ENCODE assay signal across 30 cellular contexts in the genomic region with DNA sequence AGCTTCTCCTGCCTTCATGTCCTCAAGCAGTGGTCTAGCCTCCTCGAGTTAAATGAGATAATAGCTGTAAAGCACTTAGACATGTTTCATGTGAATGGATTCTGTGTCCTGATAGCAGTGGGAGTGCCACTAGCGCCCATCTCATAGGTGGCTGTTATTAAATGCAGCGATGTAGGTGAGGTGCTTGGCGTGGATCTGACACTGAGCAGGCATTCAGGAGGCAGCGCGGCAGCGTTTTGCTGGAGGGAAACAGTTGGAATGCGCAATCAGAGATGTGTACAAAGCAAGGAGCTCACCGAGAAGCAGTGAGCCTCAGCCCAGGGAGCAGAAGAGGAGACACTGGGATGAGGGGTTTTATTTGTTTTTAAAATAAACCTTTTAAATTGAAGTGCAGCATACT.
DNase-seq lines count a peak whose midpoint lies in the region; ATAC-seq and TF ChIP-seq lines count a peak whose summit lies in the region.
"Had no signal": no experiment of that assay in that cellular context is flagged by ENCODE, and none has a peak within 500 bp of the region (broad histone marks: within the 10 kb centered on the region; RNA-seq: fewer than 3 reads in every experiment).

No MANE protein-coding gene starts in this region.

- peak overlapping the region; percentile 92 to 93 for H3K27ac Mint-ChIP-seq in natural killer cell
- H3K27ac Mint-ChIP-seq in stimulated activated naive B cell treated with anti-CD40 and anti-IgM and Interleukin-4, amounts not matched to agents 10 μg/mL and 1 μg/mL and 100 μg/mL, for 72 hours, result no peak overlapping the region
- H3K27ac Mint-ChIP-seq: activated CD8-positive, alpha-beta memory T cell treated with anti-CD3 and anti-CD28 coated beads, Interleukin-2, amount 10 ng/mL, durations not matched to agents 7 days and 5 days; activated T-helper 1 cell treated with anti-CD3 and anti-CD28 coated beads, Interleukin-12 subunit alpha, Interleukin-12 subunit beta, Interleukin-2, Interleukin-4 antibody, amounts not matched to agents 30 ng/mL and 10 ng/mL and 1 ng/mL, durations not matched to agents 14 hours and 24 hours and 36 hours; H9; T-helper 1 cell treated with Interleukin-12 subunit alpha and Interleukin-12 subunit beta and Interleukin-4 antibody, amounts not matched to agents 30 μg/mL and 1 μg/mL, for 36 hours had no signal

- H3K4me1 ChIP-seq in heart left ventricle (peaks cover 9 to 97% (median 67%) of the 10 kb centered on the region in 12 donors), right atrium auricular region (peaks cover 0 to 82% of the 10 kb centered on the region in 2 donors), PC-9 (replicated peaks; ENCODE audit: insufficient read depth) (peaks cover 56% of the 10 kb centered on the region), stomach (peaks cover 33 to 94% (median 69%) of the 10 kb centered on the region in 4 donors)
- H3K4me1 ChIP-seq: Caco-2, colonic mucosa had no signal

- peak overlapping the region in 10 of 12 donors; percentile 25 to 99 (median 83) for H3K27ac ChIP-seq in heart left ventricle
- no peak overlapping the region for H3K27ac ChIP-seq in right atrium auricular region
- peak overlapping the region; percentile 65 for H3K27ac ChIP-seq in PC-9
- H3K27ac ChIP-seq in stomach, result peak overlapping the region in 3 of 5 donors; percentile 7 to 65 (median 59)
- H3K27ac ChIP-seq: colonic mucosa had no signal

- H3K4me3 Mint-ChIP-seq in natural killer cell, result no peak overlapping the region
- no peak overlapping the region for H3K4me3 Mint-ChIP-seq in stimulated activated naive B cell treated with anti-CD40 and anti-IgM and Interleukin-4, amounts not matched to agents 10 μg/mL and 1 μg/mL and 100 μg/mL, for 72 hours
- H3K4me3 Mint-ChIP-seq: activated CD8-positive, alpha-beta memory T cell treated with anti-CD3 and anti-CD28 coated beads, Interleukin-2, amount 10 ng/mL, durations not matched to agents 7 days and 5 days; activated T-helper 1 cell treated with anti-CD3 and anti-CD28 coated beads, Interleukin-12 subunit alpha, Interleukin-12 subunit beta, Interleukin-2, Interleukin-4 antibody, amounts not matched to agents 30 ng/mL and 10 ng/mL and 1 ng/mL, durations not matched to agents 14 hours and 24 hours and 36 hours; H9; T-helper 1 cell treated with Interleukin-12 subunit alpha and Interleukin-12 subunit beta and Interleukin-4 antibody, amounts not matched to agents 30 μg/mL and 1 μg/mL, for 36 hours had no signal

- intact Hi-C loops in heart left ventricle (cut with DNase I) (loop anchor here in 2 of 10 donors (5.0 to 10.0 kb wide), 2 partner anchors 45 to 58 kb away; no protein-coding TSS in a partner anchor), PC-9 (cut with micrococcal nuclease; ENCODE audit: unreplicated experiment) (no loop called here), natural killer cell (cut with micrococcal nuclease) (loop anchor here (10.0 kb wide), 1 partner anchor 815 kb away; the partner anchor contains the start of gene AKNA), stomach (cut with DNase I; ENCODE audit: low total_unique reads) (loop anchor here (10.0 kb wide), 1 partner anchor 105 kb away; the partner anchor contains the start of gene RGS3)

- no TSS peak for BruUV-seq in PC-9 (replicated peaks; lab: Mats Ljungman, UMichigan)

- DNase-seq in heart left ventricle (peak in 2 of 5 donors; percentile 3 to 51), right atrium auricular region (ENCODE audit: low spot score) (no peak), PC-9 (no peak), natural killer cell (no peak), stomach (no peak), NCI-H2196 treated with DMSO at 0.1 percent for 48 hours (lab: John Stamatoyannopoulos, UW; ENCODE audit: unreplicated experiment) (no peak), pons (ENCODE audit: low spot score) (no peak)
- DNase-seq in stimulated activated naive B cell treated with anti-CD40 and anti-IgM and Interleukin-4, amounts not matched to agents 10 μg/mL and 1 μg/mL and 100 μg/mL, for 72 hours, result no peak
- DNase-seq: activated CD4-positive, alpha-beta T cell treated with anti-CD3 and anti-CD28 coated beads for 48 hours; activated CD8-positive, alpha-beta memory T cell treated with anti-CD3 and anti-CD28 coated beads, Interleukin-2, amount 10 ng/mL, durations not matched to agents 7 days and 5 days; activated naive CD4-positive, alpha-beta T cell treated with anti-CD3 and anti-CD28 coated beads, Interleukin-2, amount 50 U/mL, for 16 hours; colonic mucosa; DMS79; effector CD8-positive, alpha-beta T cell; GF-D8; H9; mesenchymal stem cell; NCI-H1105 treated with DMSO at 0.1 percent for 48 hours; NCI-H2029; NCI-H2227 treated with DMSO at 0.1 percent for 48 hours; NCI-H748 treated with DMSO at 0.1 percent for 48 hours; nucleus accumbens; RPMI8226; SK-N-SH; stimulated activated CD4-positive, alpha-beta T cell treated with anti-CD3 and anti-CD28 coated beads, Interleukin-2, amount 100 ng/mL, for 24 hours had no signal

- WGBS in heart left ventricle, 4 donors, result 63 to 84% (median 69%) methylated on average over 9 of the region's 9 CpGs
- 83 to 92% (median 90%) methylated on average over 9 of the region's 9 CpGs for WGBS in stomach, 5 donors

- no peaks in the 10 kb centered on the region for H3K9me3 Mint-ChIP-seq in natural killer cell
- H3K9me3 Mint-ChIP-seq in stimulated activated naive B cell treated with anti-CD40 and anti-IgM and Interleukin-4, amounts not matched to agents 10 μg/mL and 1 μg/mL and 100 μg/mL, for 72 hours, result no peaks in the 10 kb centered on the region
- H3K9me3 Mint-ChIP-seq: activated T-helper 1 cell treated with anti-CD3 and anti-CD28 coated beads, Interleukin-12 subunit alpha, Interleukin-12 subunit beta, Interleukin-2, Interleukin-4 antibody, amounts not matched to agents 30 ng/mL and 10 ng/mL and 1 ng/mL, durations not matched to agents 14 hours and 24 hours and 36 hours; H9; T-helper 1 cell treated with Interleukin-12 subunit alpha and Interleukin-12 subunit beta and Interleukin-4 antibody, amounts not matched to agents 30 μg/mL and 1 μg/mL, for 36 hours had no signal

- no peaks in the 10 kb centered on the region for H4K20me1 ChIP-seq in PC-9 (ENCODE audit: insufficient read depth)

- no peak overlapping the region for H3K4me3 ChIP-seq in heart left ventricle
- no peak overlapping the region for H3K4me3 ChIP-seq in right atrium auricular region
- no peak overlapping the region for H3K4me3 ChIP-seq in PC-9
- no peak overlapping the region for H3K4me3 ChIP-seq in stomach
- H3K4me3 ChIP-seq: colonic mucosa, K562, smooth muscle cell had no signal

- POLR2A ChIA-PET in PC-9 (lab: Charles Lee; ENCODE audit: unreplicated experiment), result no interaction called here

- no peaks in the 10 kb centered on the region for H3K27me3 ChIP-seq in heart left ventricle
- H3K27me3 ChIP-seq in right atrium auricular region, result no peaks in the 10 kb centered on the region
- no peaks in the 10 kb centered on the region for H3K27me3 ChIP-seq in PC-9 (ENCODE audit: insufficient read depth, low read depth)
- no peaks in the 10 kb centered on the region for H3K27me3 ChIP-seq in stomach
- H3K27me3 ChIP-seq: colonic mucosa had no signal

- CTCF ChIA-PET in PC-9 (lab: Charles Lee), result no interaction called here

- no peak overlapping the region for H2AFZ ChIP-seq in PC-9

- H3K36me3 ChIP-seq in heart left ventricle (peaks cover 0 to 3% (median 0%) of the 10 kb centered on the region in 9 donors), right atrium auricular region (no peaks in the 10 kb centered on the region), PC-9 (ENCODE audit: low read depth) (no peaks in the 10 kb centered on the region), stomach (no peaks in the 10 kb centered on the region)
- H3K36me3 ChIP-seq: colonic mucosa had no signal

- peaks cover 17% of the 10 kb centered on the region for H3F3A ChIP-seq in PC-9 (ENCODE audit: insufficient read depth, low read depth)

- TF ChIP-seq POLR2A in heart left ventricle (IDR thresholded peaks at IDR 0.05) (no peak), stomach (IDR thresholded peaks at IDR 0.05) (no peak)

- H3K79me2 ChIP-seq in PC-9 (ENCODE audit: low read depth), result peaks cover 46% of the 10 kb centered on the region

- peaks cover 83 to 95% of the 10 kb centered on the region in 2 donors for H3K4me1 Mint-ChIP-seq in natural killer cell
- H3K4me1 Mint-ChIP-seq in stimulated activated naive B cell treated with anti-CD40 and anti-IgM and Interleukin-4, amounts not matched to agents 10 μg/mL and 1 μg/mL and 100 μg/mL, for 72 hours, result peaks cover 22 to 34% of the 10 kb centered on the region in 2 donors

- TF ChIP-seq CTCF in heart left ventricle (IDR thresholded peaks at IDR 0.05), result no peak
- no peak for TF ChIP-seq CTCF in right atrium auricular region (IDR thresholded peaks at IDR 0.05)
- TF ChIP-seq CTCF in PC-9 (conservative IDR thresholded peaks at IDR 0.05), result no peak
- TF ChIP-seq CTCF in natural killer cell (IDR thresholded peaks at IDR 0.05), result no peak
- TF ChIP-seq CTCF in stomach (IDR thresholded peaks at IDR 0.05), result no peak

- H3K27me3 Mint-ChIP-seq in natural killer cell (ENCODE audit: low read depth in 2 of 2), result no peaks in the 10 kb centered on the region
- H3K27me3 Mint-ChIP-seq in stimulated activated naive B cell treated with anti-CD40 and anti-IgM and Interleukin-4, amounts not matched to agents 10 μg/mL and 1 μg/mL and 100 μg/mL, for 72 hours, result peaks cover 6% of the 10 kb centered on the region in 2 donors
- H3K27me3 Mint-ChIP-seq: activated CD8-positive, alpha-beta memory T cell treated with anti-CD3 and anti-CD28 coated beads, Interleukin-2, amount 10 ng/mL, durations not matched to agents 7 days and 5 days had no signal

- no peak for TF ChIP-seq EP300 in stomach (IDR thresholded peaks at IDR 0.05)

- H3K9me2 ChIP-seq in PC-9 (ENCODE audit: insufficient read depth), result no peaks in the 10 kb centered on the region
- H3K9me2 ChIP-seq: SK-N-SH had no signal

- H3K4me2 ChIP-seq in PC-9, result peak overlapping the region; percentile 29
- H3K4me2 ChIP-seq: SK-N-SH, smooth muscle cell had no signal

- ATAC-seq in heart left ventricle, result no peak
- ATAC-seq in natural killer cell, result no peak
- ATAC-seq in stimulated activated naive B cell treated with anti-CD40 and anti-IgM and Interleukin-4, amounts not matched to agents 10 μg/mL and 1 μg/mL and 100 μg/mL, for 72 hours (replicated peaks), result no peak
- ATAC-seq: activated CD8-positive, alpha-beta memory T cell treated with anti-CD3 and anti-CD28 coated beads, Interleukin-2, amount 10 ng/mL, durations not matched to agents 7 days and 5 days; K562 had no signal

- H3K9me3 ChIP-seq in heart left ventricle (no peaks in the 10 kb centered on the region), right atrium auricular region (no peaks in the 10 kb centered on the region), PC-9 (ENCODE audit: insufficient read depth, low read depth) (no peaks in the 10 kb centered on the region), stomach (no peaks in the 10 kb centered on the region)
- H3K9me3 ChIP-seq: Caco-2, colonic mucosa, SK-N-SH had no signal

- H3K36me3 Mint-ChIP-seq in natural killer cell, result no peaks in the 10 kb centered on the region
- peaks cover 0 to 3% of the 10 kb centered on the region in 2 donors for H3K36me3 Mint-ChIP-seq in stimulated activated naive B cell treated with anti-CD40 and anti-IgM and Interleukin-4, amounts not matched to agents 10 μg/mL and 1 μg/mL and 100 μg/mL, for 72 hours
- H3K36me3 Mint-ChIP-seq: activated CD8-positive, alpha-beta memory T cell treated with anti-CD3 and anti-CD28 coated beads, Interleukin-2, amount 10 ng/mL, durations not matched to agents 7 days and 5 days had no signal

Comparison
In these comparisons a context has a peak if more than half of its experiments do, and no peak if none do; other contexts are left out.
1. H3K27ac ChIP-seq: peak in heart left ventricle (10 of 12), PC-9 (single experiment) and stomach (3 of 5); none in right atrium auricular region (0 of 2).